ENCODE assay signal across 9 cellular contexts in genomic region chr6:125953502-125953875, GRCh38. TPM values are rescaled to one million over a fixed set of nuclear protein-coding genes. Genes with fewer than 3 reads are reported as not detected.
DNase-seq lines count a peak whose midpoint lies in the region; TF ChIP-seq lines count a peak whose summit lies in the region.
"Had no signal": no experiment of that assay in that cellular context is flagged by ENCODE, and none has a peak within 500 bp of the region (broad histone marks: within the 10 kb centered on the region; RNA-seq: fewer than 3 reads in every experiment).

No MANE protein-coding gene starts in this region.

- H3K27ac Mint-ChIP-seq in chondrocyte (ENCODE audit: unreplicated experiment) = no peak overlapping the region
- no peak overlapping the region for H3K27ac Mint-ChIP-seq in progenitor cell of endocrine pancreas

- DNase-seq in NCI-H524 (lab: John Stamatoyannopoulos, UW) (peak; percentile 29 to 73), NCI-H524 treated with DMSO at 0.1 percent for 48 hours (lab: John Stamatoyannopoulos, UW) (no peak), NCI-H510A (lab: John Stamatoyannopoulos, UW) (peak; percentile 52), chondrocyte (ENCODE audit: low spot score) (peak; percentile 84), progenitor cell of endocrine pancreas (ENCODE audit: low spot score, unreplicated experiment) (peak; percentile 63), middle frontal gyrus (ENCODE audit: extremely low spot score, low spot score) (no peak), erythroblast (lab: John Stamatoyannopoulos, UW) (no peak), A172 (ENCODE audit: low spot score) (no peak)
- DNase-seq: heart right ventricle had no signal

- TF ChIP-seq CTCF in chondrocyte (IDR thresholded peaks at IDR 0.05) = peak; percentile 18
- peak; percentile 64 for TF ChIP-seq CTCF in progenitor cell of endocrine pancreas (IDR thresholded peaks at IDR 0.05; ENCODE audit: unreplicated experiment)

- H3K36me3 Mint-ChIP-seq in chondrocyte (ENCODE audit: low read depth) (no peaks in the 10 kb centered on the region), progenitor cell of endocrine pancreas (ENCODE audit: insufficient read depth) (no peaks in the 10 kb centered on the region)

- H3K4me3 Mint-ChIP-seq in chondrocyte (ENCODE audit: unreplicated experiment) (no peak overlapping the region), progenitor cell of endocrine pancreas (ENCODE audit: low read depth) (no peak overlapping the region)

- no peaks in the 10 kb centered on the region for H3K9me3 Mint-ChIP-seq in chondrocyte (ENCODE audit: low read depth)
- H3K9me3 Mint-ChIP-seq in progenitor cell of endocrine pancreas (ENCODE audit: low read depth) = peaks cover 4% of the 10 kb centered on the region

- H3K27me3 Mint-ChIP-seq in chondrocyte (ENCODE audit: low read depth) (no peaks in the 10 kb centered on the region), progenitor cell of endocrine pancreas (no peaks in the 10 kb centered on the region)

- peaks cover 14% of the 10 kb centered on the region for H3K4me1 Mint-ChIP-seq in chondrocyte (ENCODE audit: low read depth)
- peaks cover 21% of the 10 kb centered on the region for H3K4me1 Mint-ChIP-seq in progenitor cell of endocrine pancreas (ENCODE audit: low read depth)

- no peak for TF ChIP-seq POLR2A in erythroblast (IDR thresholded peaks at IDR 0.05; ENCODE audit: low read length)

RNA-seq across cellular contexts. Expression of gene HINT3, which starts 3.1 kb away (rescaled TPM):
- total RNA-seq in chondrocyte (15.7 to 19.7 TPM (median 19.3 TPM) in 3 replicates), progenitor cell of endocrine pancreas (20.7 and 20.9 TPM in 2 replicates)
- total RNA-seq in A172 (2014; rRNA removed; shearing (Covaris generic)) = 22.0 and 24.5 TPM in 2 replicates

RNA-seq across cellular contexts. Expression of gene TRMT11, which starts 32.9 kb away (rescaled TPM):
- total RNA-seq in chondrocyte (12.0 to 21.0 TPM (median 15.4 TPM) in 3 replicates), progenitor cell of endocrine pancreas (25.1 and 32.9 TPM in 2 replicates)
- 41.2 and 49.2 TPM in 2 replicates for total RNA-seq in A172 (2014; rRNA removed; shearing (Covaris generic))

Comparison
In these comparisons a context has a peak if more than half of its experiments do, and no peak if none do; other contexts are left out.
1. DNase-seq: peak in NCI-H524 (2 of 2), NCI-H510A (single experiment), chondrocyte (single experiment) and progenitor cell of endocrine pancreas (single experiment); none in NCI-H524 treated with DMSO at 0.1 percent for 48 hours (single experiment), middle frontal gyrus (single experiment), erythroblast (0 of 2) and A172 (single experiment).